ENCODE assay signal across 17 cellular contexts in the genomic region with DNA sequence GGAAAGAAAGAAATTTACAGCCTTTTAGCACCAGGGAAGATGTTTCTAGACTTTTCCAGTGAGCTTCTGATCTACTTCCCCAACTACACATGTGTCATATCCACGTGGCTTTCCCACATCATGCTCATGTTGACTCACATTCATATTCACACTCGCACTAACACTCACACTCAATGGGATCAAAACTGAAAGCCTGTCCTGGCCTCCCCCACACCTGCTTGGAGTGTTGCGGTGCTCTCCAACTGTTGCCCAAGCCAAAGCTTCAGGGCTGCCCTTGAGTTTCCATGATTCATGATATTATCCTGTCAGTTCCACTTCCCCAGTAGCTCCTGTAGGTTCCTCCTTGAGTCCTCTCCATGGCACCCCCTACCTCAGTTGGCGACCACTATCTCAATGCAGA.
DNase-seq lines count a peak whose midpoint lies in the region; ATAC-seq and TF ChIP-seq lines count a peak whose summit lies in the region.
"Had no signal": no experiment of that assay in that cellular context is flagged by ENCODE, and none has a peak within 500 bp of the region (broad histone marks: within the 10 kb centered on the region; RNA-seq: fewer than 3 reads in every experiment).

No MANE protein-coding gene starts in this region.

- H3K4me2 ChIP-seq in mammary epithelial cell (ENCODE audit: insufficient read depth, low read depth, low read length), result no peak overlapping the region

- dilution Hi-C loops in mammary epithelial cell (cut with HindIII; ENCODE audit: low sequenced_read_pairs), result no loop called here

- no peaks in the 10 kb centered on the region for H3K36me3 ChIP-seq in mammary epithelial cell (ENCODE audit: insufficient read depth, low read length)
- H3K36me3 ChIP-seq: adrenal gland, upper lobe of left lung had no signal

- H3K36me3 Mint-ChIP-seq in activated CD4-positive, alpha-beta T cell treated with anti-CD3 and anti-CD28 coated beads, Interleukin-2, amount 10 ng/mL, durations not matched to agents 24 days and 14 days (ENCODE audit: low read depth), result no peaks in the 10 kb centered on the region

- peak; percentile 56 for DNase-seq in activated CD4-positive, alpha-beta T cell treated with anti-CD3 and anti-CD28 coated beads, Interleukin-2, amount 10 ng/mL, durations not matched to agents 24 days and 14 days
- no peak for DNase-seq in activated CD4-positive, alpha-beta T cell treated with anti-CD3 and anti-CD28 coated beads, Interleukin-2, amount 50 U/mL, for 4 hours
- peak; percentile 8 for DNase-seq in stimulated activated naive CD8-positive, alpha-beta T cell treated with anti-CD3 and anti-CD28 coated beads, Interleukin-15, Interleukin-2, amounts not matched to agents 100 U/mL and 50 U/mL, for 24 hours
- DNase-seq in stimulated activated naive CD8-positive, alpha-beta T cell treated with anti-CD3 and anti-CD28 coated beads, Interleukin-15, amount 100 ng/mL, for 72 hours, result no peak
- DNase-seq in mammary epithelial cell (peak; percentile 48), foreskin melanocyte (no peak)
- DNase-seq: adrenal gland; effector memory CD8-positive, alpha-beta T cell; HCEC 1CT; kidney glomerular epithelial cell; NCI-H187; NCI-H69; psoas muscle; upper lobe of left lung had no signal

- H3K27ac ChIP-seq in mammary epithelial cell (ENCODE audit: insufficient read depth, low read depth, low read length), result no peak overlapping the region
- H3K27ac ChIP-seq: adrenal gland, psoas muscle, upper lobe of left lung had no signal

- no peaks in the 10 kb centered on the region for H3K9me3 ChIP-seq in mammary epithelial cell (replicated peaks; ENCODE audit: insufficient read depth, low read length)
- H3K9me3 ChIP-seq: adrenal gland, psoas muscle, upper lobe of left lung had no signal

- no peak overlapping the region for H3K9ac ChIP-seq in mammary epithelial cell (ENCODE audit: insufficient read depth, low read length)

- peaks cover 10% of the 10 kb centered on the region for H3K4me1 Mint-ChIP-seq in activated CD4-positive, alpha-beta T cell treated with anti-CD3 and anti-CD28 coated beads, Interleukin-2, amount 10 ng/mL, durations not matched to agents 24 days and 14 days
- H3K4me1 Mint-ChIP-seq in stimulated activated naive CD8-positive, alpha-beta T cell treated with anti-CD3 and anti-CD28 coated beads, Interleukin-15, amount 100 ng/mL, for 72 hours, result peaks cover 8% of the 10 kb centered on the region

- H3K4me3 ChIP-seq in mammary epithelial cell (replicated peaks in 1 of 3; ENCODE audit: insufficient read depth in 1 of 3, low read depth in 2 of 3, low read length in 3 of 3), result no peak overlapping the region
- H3K4me3 ChIP-seq: adrenal gland, K562, psoas muscle, upper lobe of left lung had no signal

- H3K27me3 Mint-ChIP-seq in activated CD4-positive, alpha-beta T cell treated with anti-CD3 and anti-CD28 coated beads, Interleukin-2, amount 10 ng/mL, durations not matched to agents 24 days and 14 days, result peaks cover 10% of the 10 kb centered on the region
- peaks cover under 1% of the 10 kb centered on the region for H3K27me3 Mint-ChIP-seq in stimulated activated naive CD8-positive, alpha-beta T cell treated with anti-CD3 and anti-CD28 coated beads, Interleukin-15, amount 100 ng/mL, for 72 hours

- no peak overlapping the region for H3K4me3 Mint-ChIP-seq in activated CD4-positive, alpha-beta T cell treated with anti-CD3 and anti-CD28 coated beads, Interleukin-2, amount 10 ng/mL, durations not matched to agents 24 days and 14 days
- H3K4me3 Mint-ChIP-seq in stimulated activated naive CD8-positive, alpha-beta T cell treated with anti-CD3 and anti-CD28 coated beads, Interleukin-15, amount 100 ng/mL, for 72 hours, result no peak overlapping the region
- H3K4me3 Mint-ChIP-seq: effector memory CD8-positive, alpha-beta T cell had no signal

- 80% methylated on average over 4 of the region's 4 CpGs for WGBS in mammary epithelial cell (ENCODE audit: low coverage, missing lambda C conversion rate)

- no peak overlapping the region for H3K27ac Mint-ChIP-seq in activated CD4-positive, alpha-beta T cell treated with anti-CD3 and anti-CD28 coated beads, Interleukin-2, amount 10 ng/mL, durations not matched to agents 24 days and 14 days
- H3K27ac Mint-ChIP-seq in stimulated activated naive CD8-positive, alpha-beta T cell treated with anti-CD3 and anti-CD28 coated beads, Interleukin-15, amount 100 ng/mL, for 72 hours, result no peak overlapping the region
- H3K27ac Mint-ChIP-seq: effector memory CD8-positive, alpha-beta T cell had no signal

- no peak for TF ChIP-seq CTCF in mammary epithelial cell (conservative IDR thresholded peaks at IDR 0.05 in 1 of 2, IDR thresholded peaks at IDR 0.05 in 1 of 2; ENCODE audit: extremely low read depth in 1 of 2, insufficient read depth in 1 of 2, low read depth in 1 of 2, low read length in 2 of 2)

- peak; percentile 79 for ATAC-seq in stimulated activated naive CD8-positive, alpha-beta T cell treated with anti-CD3 and anti-CD28 coated beads, Interleukin-15, Interleukin-2, amounts not matched to agents 100 U/mL and 50 U/mL, for 24 hours
- ATAC-seq in stimulated activated naive CD8-positive, alpha-beta T cell treated with anti-CD3 and anti-CD28 coated beads, Interleukin-15, amount 100 ng/mL, for 72 hours, result no peak
- ATAC-seq in HG02571 (IDR thresholded peaks at IDR 0.05; ENCODE audit: unreplicated experiment), result no peak
- no peak for ATAC-seq in HG03342 (IDR thresholded peaks at IDR 0.05; ENCODE audit: unreplicated experiment)
- ATAC-seq: effector memory CD8-positive, alpha-beta T cell; K562; psoas muscle had no signal

- no peaks in the 10 kb centered on the region for H4K20me1 ChIP-seq in mammary epithelial cell (ENCODE audit: insufficient read depth, low read length)

- no peaks in the 10 kb centered on the region for H3K79me2 ChIP-seq in mammary epithelial cell (ENCODE audit: insufficient read depth, low read length)

- no peaks in the 10 kb centered on the region for H3K4me1 ChIP-seq in mammary epithelial cell (ENCODE audit: insufficient read depth, low read length)
- H3K4me1 ChIP-seq: adrenal gland, psoas muscle, upper lobe of left lung had no signal

- in situ Hi-C loops in mammary epithelial cell (cut with MboI; ENCODE audit: low sequenced_read_pairs in 2 of 2), result no loop called here

- peaks cover 1% of the 10 kb centered on the region for H3K27me3 ChIP-seq in mammary epithelial cell (ENCODE audit: insufficient read depth, low read length)
- H3K27me3 ChIP-seq: adrenal gland, upper lobe of left lung had no signal

- BruUV-seq in mammary epithelial cell (replicated peaks; lab: Mats Ljungman, UMichigan), result no TSS peak

- H3K9me3 Mint-ChIP-seq in activated CD4-positive, alpha-beta T cell treated with anti-CD3 and anti-CD28 coated beads, Interleukin-2, amount 10 ng/mL, durations not matched to agents 24 days and 14 days, result no peaks in the 10 kb centered on the region
- H3K9me3 Mint-ChIP-seq in stimulated activated naive CD8-positive, alpha-beta T cell treated with anti-CD3 and anti-CD28 coated beads, Interleukin-15, amount 100 ng/mL, for 72 hours, result peaks cover 0 to 7% of the 10 kb centered on the region in 2 donors
- H3K9me3 Mint-ChIP-seq: effector memory CD8-positive, alpha-beta T cell had no signal

- intact Hi-C loops in activated CD4-positive, alpha-beta T cell treated with anti-CD3 and anti-CD28 coated beads, Interleukin-2, amount 10 ng/mL, durations not matched to agents 24 days and 14 days (cut with micrococcal nuclease), result no loop called here
- intact Hi-C loops in mammary epithelial cell (cut with micrococcal nuclease), result no loop called here

- CTCF ChIA-PET in mammary epithelial cell (lab: Charles Lee; ENCODE audit: low non-redundant PET), result no interaction called here

- no peak overlapping the region for H2AFZ ChIP-seq in mammary epithelial cell (ENCODE audit: low read depth, low read length)

Comparison
In these comparisons a context has a peak if more than half of its experiments do, and no peak if none do; other contexts are left out.
1. DNase-seq: peak in activated CD4-positive, alpha-beta T cell treated with anti-CD3 and anti-CD28 coated beads, Interleukin-2, amount 10 ng/mL, durations not matched to agents 24 days and 14 days (single experiment), stimulated activated naive CD8-positive, alpha-beta T cell treated with anti-CD3 and anti-CD28 coated beads, Interleukin-15, Interleukin-2, amounts not matched to agents 100 U/mL and 50 U/mL, for 24 hours (single experiment) and mammary epithelial cell (single experiment); none in activated CD4-positive, alpha-beta T cell treated with anti-CD3 and anti-CD28 coated beads, Interleukin-2, amount 50 U/mL, for 4 hours (0 of 2), stimulated activated naive CD8-positive, alpha-beta T cell treated with anti-CD3 and anti-CD28 coated beads, Interleukin-15, amount 100 ng/mL, for 72 hours (0 of 2) and foreskin melanocyte (single experiment).